11 cellular contexts compared by ENCODE assay signal in genomic region chr2:37636209-37637077, GRCh38. TPM values are rescaled to one million over a fixed set of nuclear protein-coding genes. Genes with fewer than 3 reads are reported as not detected.
A peak's percentile ranks its signal among the peaks of the same experiment; 100 is the strongest.
DNase-seq lines count a peak whose midpoint lies in the region; ATAC-seq and TF ChIP-seq lines count a peak whose summit lies in the region.
"Had no signal": no experiment of that assay in that cellular context is flagged by ENCODE, and none has a peak within 500 bp of the region (broad histone marks: within the 10 kb centered on the region; RNA-seq: fewer than 3 reads in every experiment).

No MANE protein-coding gene starts in this region.

- ATAC-seq in CD4-positive, alpha-beta T cell (ENCODE audit: poor library complexity): no peak
- ATAC-seq in GM19438 (IDR thresholded peaks at IDR 0.05; ENCODE audit: low read depth, unreplicated experiment): peak; percentile 2
- ATAC-seq in foreskin keratinocyte: no peak
- no peak for ATAC-seq in GM18868 (IDR thresholded peaks at IDR 0.05; ENCODE audit: unreplicated experiment)
- ATAC-seq: K562 had no signal

- peaks cover 77% of the 10 kb centered on the region for H3K4me1 Mint-ChIP-seq in CD4-positive, alpha-beta T cell (ENCODE audit: low read depth)

- TF ChIP-seq CTCF in CD4-positive, alpha-beta T cell (IDR thresholded peaks at IDR 0.05): no peak
- TF ChIP-seq CTCF in HL-60 (IDR thresholded peaks at IDR 0.05; ENCODE audit: insufficient read depth, low read length) (no peak), foreskin keratinocyte (conservative IDR thresholded peaks at IDR 0.05) (no peak), ovary (IDR thresholded peaks at IDR 0.05) (no peak)

- H3K36me3 ChIP-seq in ovary: no peaks in the 10 kb centered on the region
- H3K36me3 ChIP-seq: pancreas had no signal

- WGBS in ovary, 3 donors: 88 to 96% (median 94%) methylated on average over 4 of the region's 4 CpGs

- H3K27me3 Mint-ChIP-seq in CD4-positive, alpha-beta T cell: no peaks in the 10 kb centered on the region

- CTCF ChIA-PET in CD4-positive, alpha-beta T cell (lab: Charles Lee): no interaction called here

- H3K4me3 ChIP-seq in HL-60 (replicated peaks; ENCODE audit: insufficient read depth, low read length): no peak overlapping the region
- no peak overlapping the region for H3K4me3 ChIP-seq in ovary
- H3K4me3 ChIP-seq: coronary artery, K562, pancreas had no signal

- no peak overlapping the region for H3K4me3 Mint-ChIP-seq in CD4-positive, alpha-beta T cell

- H3K36me3 Mint-ChIP-seq in CD4-positive, alpha-beta T cell (ENCODE audit: low read depth): peaks cover 7% of the 10 kb centered on the region

- H3K9me3 Mint-ChIP-seq in CD4-positive, alpha-beta T cell: peaks cover under 1% of the 10 kb centered on the region

- no peak for TF ChIP-seq POLR2A in ovary (IDR thresholded peaks at IDR 0.05)

- no peak for DNase-seq in CD4-positive, alpha-beta T cell
- peak in 1 of 2 experiments; percentile 31 for DNase-seq in HL-60 (ENCODE audit: low read depth in 1 of 2, low spot score in 1 of 2)
- no peak for DNase-seq in foreskin keratinocyte
- DNase-seq in NCI-H2196 (lab: John Stamatoyannopoulos, UW; ENCODE audit: unreplicated experiment): no peak
- DNase-seq in HPDE6-E6E7 (ENCODE audit: extremely low spot score): no peak
- DNase-seq in ovary: no peak
- DNase-seq: pancreas had no signal

- intact Hi-C loops in CD4-positive, alpha-beta T cell (cut with DNase I, micrococcal nuclease): no loop called here
- intact Hi-C loops in ovary (cut with DNase I): no loop called here

- H3K27ac ChIP-seq in CD4-positive, alpha-beta T cell (ENCODE audit: low read depth, low read length): peak overlapping the region; percentile 75
- H3K27ac ChIP-seq in HL-60 (replicated peaks) (peak overlapping the region; percentile 83), foreskin keratinocyte (peak overlapping the region; percentile 78), ovary (no peak overlapping the region)
- H3K27ac ChIP-seq: pancreas had no signal

- H3K4me1 ChIP-seq in foreskin keratinocyte: peaks cover 5% of the 10 kb centered on the region
- H3K4me1 ChIP-seq in ovary (ENCODE audit: insufficient read depth): no peaks in the 10 kb centered on the region

- H3K27ac Mint-ChIP-seq in CD4-positive, alpha-beta T cell: peak overlapping the region; percentile 88

- no peak for TF ChIP-seq EP300 in ovary (IDR thresholded peaks at IDR 0.05)

- POLR2A ChIA-PET in CD4-positive, alpha-beta T cell (lab: Charles Lee): interaction anchor here (0.6 to 1.6 kb wide), 5 partner anchors 10 to 36 kb away, joined by 3 to 4 read pairs (median 3); no protein-coding TSS in a partner anchor

- no peaks in the 10 kb centered on the region for H3K9me3 ChIP-seq in CD4-positive, alpha-beta T cell (ENCODE audit: control insufficient read depth, low read length)
- no peaks in the 10 kb centered on the region for H3K9me3 ChIP-seq in ovary
- H3K9me3 ChIP-seq: pancreas had no signal

- H3K27me3 ChIP-seq in CD4-positive, alpha-beta T cell (ENCODE audit: control insufficient read depth, insufficient read depth, low read length): no peaks in the 10 kb centered on the region
- H3K27me3 ChIP-seq in HL-60 (ENCODE audit: insufficient read depth, poor library complexity, severe bottlenecking) (no peaks in the 10 kb centered on the region), foreskin keratinocyte (no peaks in the 10 kb centered on the region), ovary (no peaks in the 10 kb centered on the region)
- H3K27me3 ChIP-seq: pancreas had no signal

RNA-seq across cellular contexts. Expression of gene CDC42EP3, which starts 35.0 kb away (rescaled TPM):
- total RNA-seq in CD4-positive, alpha-beta T cell: 10 to 100 TPM; 20.6 to 24.1 TPM
- 32.3 and 46.4 TPM in 2 replicates for total RNA-seq in foreskin keratinocyte
- 15.0 and 23.2 TPM in 2 replicates for polyA plus RNA-seq in foreskin keratinocyte
- 10 to 100 TPM; 12.0 to 82.7 (median 22.3) TPM for total RNA-seq in ovary
- 10 to 100 TPM; 27.6 to 40.3 TPM for polyA plus RNA-seq in ovary

Comparison
In these comparisons a context has a peak if more than half of its experiments do, and no peak if none do; other contexts are left out.
1. H3K27ac ChIP-seq: peak in CD4-positive, alpha-beta T cell (single experiment), HL-60 (single experiment) and foreskin keratinocyte (single experiment); none in ovary (0 of 2).